ENCODE assay signal across 14 cellular contexts in genomic region chr2:196244516-196244915, GRCh38.
"Had no signal": no experiment of that assay in that cellular context is flagged by ENCODE, and none has a peak within 500 bp of the region (broad histone marks: within the 10 kb centered on the region; RNA-seq: fewer than 3 reads in every experiment).

No MANE protein-coding gene starts in this region.

- H3K4me3 Mint-ChIP-seq: activated CD4-positive, alpha-beta memory T cell treated with anti-CD3 and anti-CD28 coated beads, Interleukin-2, amount 10 ng/mL, durations not matched to agents 7 days and 5 days; activated CD4-positive, alpha-beta T cell treated with anti-CD3 and anti-CD28 coated beads for 36 hours; nephron progenitor cell had no signal

- DNase-seq: activated CD4-positive, alpha-beta memory T cell treated with anti-CD3 and anti-CD28 coated beads, Interleukin-2, amount 10 ng/mL, durations not matched to agents 7 days and 5 days; activated CD4-positive, alpha-beta T cell treated with anti-CD3 and anti-CD28 coated beads for 36 hours; caudate nucleus; effector CD8-positive, alpha-beta T cell; left cardiac atrium; nephron progenitor cell; sigmoid colon; stimulated activated CD4-positive, alpha-beta T cell treated with anti-CD3 and anti-CD28 coated beads, Interleukin-2, amount 100 ng/mL, for 48 hours; stimulated activated naive CD8-positive, alpha-beta T cell treated with anti-CD3 and anti-CD28 coated beads, Interleukin-15, Interleukin-2, amounts not matched to agents 100 U/mL and 50 U/mL, for 24 hours; SW 1271; uterus had no signal

- H3K27me3 Mint-ChIP-seq: activated CD4-positive, alpha-beta memory T cell treated with anti-CD3 and anti-CD28 coated beads, Interleukin-2, amount 10 ng/mL, durations not matched to agents 7 days and 5 days; activated CD4-positive, alpha-beta T cell treated with anti-CD3 and anti-CD28 coated beads for 36 hours had no signal

- H3K36me3 ChIP-seq: sigmoid colon, uterus had no signal

- H3K9me3 Mint-ChIP-seq: activated CD4-positive, alpha-beta memory T cell treated with anti-CD3 and anti-CD28 coated beads, Interleukin-2, amount 10 ng/mL, durations not matched to agents 7 days and 5 days; nephron progenitor cell had no signal

- H3K4me1 ChIP-seq: uterus had no signal

- ATAC-seq: activated CD4-positive, alpha-beta T cell treated with anti-CD3 and anti-CD28 coated beads for 36 hours; left cardiac atrium; stimulated activated naive CD8-positive, alpha-beta T cell treated with anti-CD3 and anti-CD28 coated beads, Interleukin-15, Interleukin-2, amounts not matched to agents 100 U/mL and 50 U/mL, for 24 hours had no signal

- H3K27me3 ChIP-seq: sigmoid colon, uterus had no signal

- H3K27ac Mint-ChIP-seq: nephron progenitor cell had no signal

- H3K4me3 ChIP-seq: coronary artery, lung, sigmoid colon, uterus had no signal

- H3K27ac ChIP-seq: coronary artery, sigmoid colon, uterus, VCaP had no signal

- H3K9me3 ChIP-seq: sigmoid colon, uterus had no signal
